Comparison of ENCODE assay signal across 11 cellular contexts in the genomic region with DNA sequence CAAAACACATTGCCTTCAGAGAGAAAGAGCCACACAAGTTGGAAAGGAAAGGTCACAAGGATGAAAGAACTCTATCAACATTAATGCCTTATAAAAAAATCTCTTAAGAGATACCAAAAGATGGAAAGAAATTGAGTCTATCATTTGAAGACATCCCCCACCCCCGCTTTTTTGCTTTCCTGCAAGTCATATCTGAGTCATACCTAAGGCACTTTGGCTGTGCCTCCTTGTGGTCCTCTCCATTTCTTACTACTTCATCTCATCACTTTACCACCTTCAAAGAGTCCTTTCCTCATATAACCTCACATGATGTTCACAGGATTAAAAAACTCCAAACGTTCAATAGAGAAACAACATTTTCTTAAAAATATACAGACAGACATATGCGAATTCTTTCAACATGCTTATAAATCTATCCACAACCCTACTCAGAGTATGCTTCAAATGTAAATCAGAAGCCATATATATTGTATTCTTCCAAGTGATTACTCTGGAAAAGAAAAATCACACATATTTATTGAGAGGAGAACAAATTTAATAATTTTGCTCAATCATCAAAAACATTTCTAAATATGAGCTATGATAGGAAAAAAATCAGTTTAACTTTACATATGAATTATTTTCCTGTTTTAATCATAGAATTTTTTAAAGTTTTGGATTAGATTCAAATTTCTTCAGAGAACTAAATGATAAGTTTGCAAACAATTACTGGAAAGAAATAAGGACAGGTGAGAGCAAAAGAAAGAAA.
A peak's percentile ranks its signal among the peaks of the same experiment; 100 is the strongest.
DNase-seq lines count a peak whose midpoint lies in the region; ATAC-seq, FAIRE-seq and TF ChIP-seq lines count a peak whose summit lies in the region.
"Had no signal": no experiment of that assay in that cellular context is flagged by ENCODE, and none has a peak within 500 bp of the region (broad histone marks: within the 10 kb centered on the region; RNA-seq: fewer than 3 reads in every experiment).

No MANE protein-coding gene starts in this region.

- peak overlapping the region; percentile 53 for H3K4me3 Mint-ChIP-seq in activated naive CD8-positive, alpha-beta T cell

- no peak overlapping the region for H2AFZ ChIP-seq in PC-3 (ENCODE audit: low read length)

- no peak overlapping the region for H3K27ac ChIP-seq in A549
- no peak overlapping the region for H3K27ac ChIP-seq in PC-3 (ENCODE audit: low read length)
- H3K27ac ChIP-seq in uterus: no peak overlapping the region
- H3K27ac ChIP-seq in tibial artery: no peak overlapping the region

- no peaks in the 10 kb centered on the region for H4K20me1 ChIP-seq in PC-3 (ENCODE audit: low read length)

- H3K36me3 Mint-ChIP-seq in activated naive CD8-positive, alpha-beta T cell: peaks cover 6% of the 10 kb centered on the region

- ATAC-seq in A549 (no peak), PC-3 (no peak), GM19351 (IDR thresholded peaks at IDR 0.05; ENCODE audit: unreplicated experiment) (no peak)

- no TSS peak for BruUV-seq in PC-3 (replicated peaks; lab: Mats Ljungman, UMichigan)

- H3K79me2 ChIP-seq in PC-3 (ENCODE audit: low read length): no peaks in the 10 kb centered on the region

- H3K9me2 ChIP-seq in PC-3 (replicated peaks; ENCODE audit: low read length): no peaks in the 10 kb centered on the region

- no peak overlapping the region for H3K4me2 ChIP-seq in A549
- H3K4me2 ChIP-seq in PC-3 (ENCODE audit: low read length): no peak overlapping the region

- no peak for FAIRE-seq in A549 (lab: Jason Lieb, UNC)
- FAIRE-seq: GM19239 had no signal

- no peak for TF ChIP-seq EP300 in A549 (IDR thresholded peaks at IDR 0.05)

- 8% methylated on average over 3 of the region's 3 CpGs for WGBS in A549 (ENCODE audit: missing lambda C conversion rate)

- no peak for TF ChIP-seq RAD21 in A549 (conservative IDR thresholded peaks at IDR 0.05 in 1 of 2, IDR thresholded peaks at IDR 0.05 in 1 of 2)

- H3K9me3 Mint-ChIP-seq in activated naive CD8-positive, alpha-beta T cell (ENCODE audit: low read depth): peaks cover 4% of the 10 kb centered on the region

- H3K4me3 ChIP-seq in A549 (no peak overlapping the region), PC-3 (ENCODE audit: low read length) (no peak overlapping the region), uterus (no peak overlapping the region), tibial artery (no peak overlapping the region)

- H3K9me3 ChIP-seq in A549: no peaks in the 10 kb centered on the region
- H3K9me3 ChIP-seq in PC-3 (ENCODE audit: low read length): no peaks in the 10 kb centered on the region
- H3K9me3 ChIP-seq in uterus: no peaks in the 10 kb centered on the region
- peaks cover 0 to 4% (median 0%) of the 10 kb centered on the region in 3 donors for H3K9me3 ChIP-seq in tibial artery

- H3K27me3 ChIP-seq in PC-3 (ENCODE audit: low read length) (no peaks in the 10 kb centered on the region), uterus (no peaks in the 10 kb centered on the region), tibial artery (no peaks in the 10 kb centered on the region)

- H3K36me3 ChIP-seq in PC-3 (ENCODE audit: low read depth, low read length): no peaks in the 10 kb centered on the region
- H3K36me3 ChIP-seq in uterus: no peaks in the 10 kb centered on the region
- no peaks in the 10 kb centered on the region for H3K36me3 ChIP-seq in tibial artery

- intact Hi-C loops in PC-3 (cut with micrococcal nuclease) (no loop called here), uterus (cut with DNase I; ENCODE audit: low total_unique reads) (no loop called here), tibial artery (cut with DNase I; ENCODE audit: low total_unique reads) (no loop called here)

- POLR2A ChIA-PET in A549 (lab: Yijun Ruan, JAX) (no interaction called here), PC-3 (lab: Charles Lee; ENCODE audit: unreplicated experiment) (no interaction called here)

- H3K27me3 Mint-ChIP-seq in activated naive CD8-positive, alpha-beta T cell: no peaks in the 10 kb centered on the region

- TF ChIP-seq CTCF in A549 (IDR thresholded peaks at IDR 0.05) (no peak), PC-3 (conservative IDR thresholded peaks at IDR 0.05; ENCODE audit: low read depth, low read length) (no peak), uterus (IDR thresholded peaks at IDR 0.05) (no peak), tibial artery (IDR thresholded peaks at IDR 0.05) (no peak)

- DNase-seq in A549 (ENCODE audit: low read depth in 1 of 2, low spot score in 1 of 2) (no peak), PC-3 (peak; percentile 18), uterus (no peak), glomerular visceral epithelial cell (ENCODE audit: extremely low spot score) (no peak), tibial artery (no peak)
- DNase-seq in stimulated activated CD4-positive, alpha-beta T cell treated with anti-CD3 and anti-CD28 coated beads, Interleukin-12 subunit alpha, Interleukin-12 subunit beta, amount 100 ng/mL, for 24 hours (ENCODE audit: low read depth in 2 of 2): peak; percentile 38 to 46
- DNase-seq: islet precursor cell, NCI-H1694 had no signal

- H3K4me1 Mint-ChIP-seq in activated naive CD8-positive, alpha-beta T cell (ENCODE audit: low read depth): peaks cover 57% of the 10 kb centered on the region

- no peak for TF ChIP-seq POLR2A in A549 (IDR thresholded peaks at IDR 0.05; ENCODE audit: low read length)
- no peak for TF ChIP-seq POLR2A in uterus (IDR thresholded peaks at IDR 0.05)

- H3K4me1 ChIP-seq in A549: no peaks in the 10 kb centered on the region
- no peaks in the 10 kb centered on the region for H3K4me1 ChIP-seq in PC-3 (ENCODE audit: insufficient read depth, low read length)
- no peaks in the 10 kb centered on the region for H3K4me1 ChIP-seq in uterus
- H3K4me1 ChIP-seq in tibial artery: peaks cover 0 to 4% (median 0%) of the 10 kb centered on the region in 4 donors

- H3F3A ChIP-seq in PC-3 (ENCODE audit: low read length, unreplicated experiment): no peaks in the 10 kb centered on the region

- no peak overlapping the region for H3K9ac ChIP-seq in PC-3 (ENCODE audit: low read length)

- CTCF ChIA-PET in A549 (lab: Yijun Ruan, JAX) (no interaction called here), PC-3 (lab: Charles Lee) (no interaction called here)

- H3K27ac Mint-ChIP-seq in activated naive CD8-positive, alpha-beta T cell: peak overlapping the region; percentile 86

TF ChIP-seq in A549, 52 proteins besides CTCF, POLR2A, EP300 and RAD21:
- TF ChIP-seq RFX5 (IDR thresholded peaks at IDR 0.05): no peak
- no peak for TF ChIP-seq NFE2L2 (conservative IDR thresholded peaks at IDR 0.05; ENCODE audit: low read length)
- TF ChIP-seq FOXS1 (CRISPR knock-in tag; IDR thresholded peaks at IDR 0.05): no peak
- TF ChIP-seq MAFK (IDR thresholded peaks at IDR 0.05; ENCODE audit: partially characterized antibody): peak; percentile 61
- TF ChIP-seq HOXB5 (CRISPR knock-in tag; IDR thresholded peaks at IDR 0.05): no peak
- TF ChIP-seq CHD4 (IDR thresholded peaks at IDR 0.05; ENCODE audit: borderline replicate concordance): no peak
- no peak for TF ChIP-seq CEBPB (IDR thresholded peaks at IDR 0.05)

Comparison
In these comparisons a context has a peak if more than half of its experiments do, and no peak if none do; other contexts are left out.
1. DNase-seq: peak in PC-3 (single experiment) and stimulated activated CD4-positive, alpha-beta T cell treated with anti-CD3 and anti-CD28 coated beads, Interleukin-12 subunit alpha, Interleukin-12 subunit beta, amount 100 ng/mL, for 24 hours (2 of 2); none in A549 (0 of 2), uterus (0 of 2), glomerular visceral epithelial cell (single experiment) and tibial artery (0 of 2).